1 cellular context compared by ENCODE assay signal in genomic region chr17:74868251-74868907, GRCh38.
TF ChIP-seq lines count a peak whose summit lies in the region.

No MANE protein-coding gene starts in this region.

TF ChIP-seq in K562, 482 proteins besides CTCF, POLR2A, EP300 and RAD21 (continued from another document and continues in another):
- TF ChIP-seq, protein P1, sequence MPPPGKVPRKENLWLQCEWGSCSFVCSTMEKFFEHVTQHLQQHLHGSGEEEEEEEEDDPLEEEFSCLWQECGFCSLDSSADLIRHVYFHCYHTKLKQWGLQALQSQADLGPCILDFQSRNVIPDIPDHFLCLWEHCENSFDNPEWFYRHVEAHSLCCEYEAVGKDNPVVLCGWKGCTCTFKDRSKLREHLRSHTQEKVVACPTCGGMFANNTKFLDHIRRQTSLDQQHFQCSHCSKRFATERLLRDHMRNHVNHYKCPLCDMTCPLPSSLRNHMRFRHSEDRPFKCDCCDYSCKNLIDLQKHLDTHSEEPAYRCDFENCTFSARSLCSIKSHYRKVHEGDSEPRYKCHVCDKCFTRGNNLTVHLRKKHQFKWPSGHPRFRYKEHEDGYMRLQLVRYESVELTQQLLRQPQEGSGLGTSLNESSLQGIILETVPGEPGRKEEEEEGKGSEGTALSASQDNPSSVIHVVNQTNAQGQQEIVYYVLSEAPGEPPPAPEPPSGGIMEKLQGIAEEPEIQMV (tag; conservative IDR thresholded peaks at IDR 0.05; ENCODE audit: low read depth), result no peak
- TF ChIP-seq CTBP1 (IDR thresholded peaks at IDR 0.05; ENCODE audit: borderline replicate concordance) (peak; percentile 93), HDGF (IDR thresholded peaks at IDR 0.05) (0 out of 2 replicates have a peak, but pooled peaks have one; percentile 90), MTA2 (IDR thresholded peaks at IDR 0.05; ENCODE audit: low read depth) (peak; percentile 38), RAD51 (IDR thresholded peaks at IDR 0.05; ENCODE audit: borderline replicate concordance, low read depth) (0 out of 2 replicates have a peak, but pooled peaks have one; percentile 7), SUPT5H (IDR thresholded peaks at IDR 0.05) (peak; percentile 46), NCOA1 (IDR thresholded peaks at IDR 0.05; ENCODE audit: low read depth) (peak; percentile 78), HDAC1 (IDR thresholded peaks at IDR 0.05) (peak in 1 of 2 experiments; percentile 90; a peak in 2 of 4 replicates), NUFIP1 (IDR thresholded peaks at IDR 0.05; ENCODE audit: partially characterized antibody) (no peak), SPI1 (IDR thresholded peaks at IDR 0.05; ENCODE audit: borderline replicate concordance, low read depth, low read length) (peak; percentile 27; the same call in 1 of the 2 replicates), NRF1 (conservative IDR thresholded peaks at IDR 0.05 in 1 of 2, IDR thresholded peaks at IDR 0.05 in 1 of 2) (peak; percentile 26 to 46; a peak in 2 of 4 replicates), NR3C1 (CRISPR knock-in tag; IDR thresholded peaks at IDR 0.05) (no peak), CBFA2T2 (conservative IDR thresholded peaks at IDR 0.05) (peak; percentile 49; the same call in 1 of the 2 replicates), ARHGAP35 (IDR thresholded peaks at IDR 0.05; ENCODE audit: partially characterized antibody) (peak; percentile 53), SAP30 (IDR thresholded peaks at IDR 0.05; ENCODE audit: borderline replicate concordance, insufficient read depth, low read depth, low read length, poor library complexity, severe bottlenecking) (no peak), TAF7 (tag; IDR thresholded peaks at IDR 0.05) (no peak), MED1 (CRISPR knock-in tag; IDR thresholded peaks at IDR 0.05; ENCODE audit: borderline replicate concordance) (no peak), SIRT6 (IDR thresholded peaks at IDR 0.05; ENCODE audit: low read depth, low read length) (no peak), GABPB1 (CRISPR knock-in tag; IDR thresholded peaks at IDR 0.05) (no peak), ZEB2 (IDR thresholded peaks at IDR 0.05) (peak; percentile 95), SMC3 (conservative IDR thresholded peaks at IDR 0.05; ENCODE audit: insufficient read depth, low read depth, low read length) (no peak), ZBTB7A (IDR thresholded peaks at IDR 0.05; ENCODE audit: borderline replicate concordance, control insufficient read depth, low read depth, low read length) (peak; percentile 16; the same call in 1 of the 2 replicates), SMARCB1 (IDR thresholded peaks at IDR 0.05; ENCODE audit: insufficient read length, low read depth) (no peak), HDAC2 (IDR thresholded peaks at IDR 0.05) (peak; percentile 91), MYC (IDR thresholded peaks at IDR 0.05; ENCODE audit: low read depth, low read length) (peak; percentile 62; the same call in 1 of the 2 replicates), MYC (CRISPR knock-in tag; IDR thresholded peaks at IDR 0.05; ENCODE audit: borderline replicate concordance, low read depth) (no peak), CBFA2T3 (IDR thresholded peaks at IDR 0.05) (peak; percentile 85), ZNF766 (CRISPR knock-in tag; conservative IDR thresholded peaks at IDR 0.05) (peak; percentile 81), FOXA1 (IDR thresholded peaks at IDR 0.05; ENCODE audit: borderline replicate concordance) (no peak), NR4A1 (CRISPR knock-in tag; IDR thresholded peaks at IDR 0.05) (no peak), NR4A1 (tag; IDR thresholded peaks at IDR 0.05) (0 out of 2 replicates have a peak, but pooled peaks have one; percentile 38), PCBP2 (IDR thresholded peaks at IDR 0.05; ENCODE audit: low read depth, low read length, poor library complexity, severe bottlenecking) (no peak), MCM3 (IDR thresholded peaks at IDR 0.05) (no peak), HEY1 (CRISPR knock-in tag; IDR thresholded peaks at IDR 0.05; ENCODE audit: borderline replicate concordance) (no peak), BCOR (IDR thresholded peaks at IDR 0.05) (peak; percentile 60), NEUROD1 (IDR thresholded peaks at IDR 0.05; ENCODE audit: borderline replicate concordance, low read depth, low read length, partially characterized antibody) (peak; percentile 48), MEIS2 (IDR thresholded peaks at IDR 0.05; ENCODE audit: partially characterized antibody) (peak; percentile 73), ZC3H4 (CRISPR knock-in tag; IDR thresholded peaks at IDR 0.05; ENCODE audit: borderline replicate concordance) (no peak), ZNF444 (CRISPR knock-in tag; IDR thresholded peaks at IDR 0.05) (peak; percentile 35; the same call in 1 of the 2 replicates), SMARCA5 (IDR thresholded peaks at IDR 0.05) (no peak), BHLHE40 (IDR thresholded peaks at IDR 0.05; ENCODE audit: low read length) (no peak), TSC22D4 (tag; IDR thresholded peaks at IDR 0.05) (no peak), DIDO1 (tag; IDR thresholded peaks at IDR 0.05; ENCODE audit: low read depth) (no peak), ZNF12 (CRISPR knock-in tag; IDR thresholded peaks at IDR 0.05) (0 out of 2 replicates have a peak, but pooled peaks have one; percentile 3), HNRNPH1 (optimal IDR thresholded peaks at IDR 0.05; ENCODE audit: low read depth, low read length) (no peak), POLR2AphosphoS5 (IDR thresholded peaks at IDR 0.05; ENCODE audit: control insufficient read depth, insufficient read depth, low read depth, low read length) (peak; percentile 38; the same call in 1 of the 2 replicates), TCF7L2 (IDR thresholded peaks at IDR 0.05; ENCODE audit: low read depth, low read length) (no peak), RNF2 (IDR thresholded peaks at IDR 0.05) (peak; percentile 77; the same call in 1 of the 2 replicates), ZNF224 (CRISPR knock-in tag; IDR thresholded peaks at IDR 0.05) (no peak), EHMT2 (IDR thresholded peaks at IDR 0.05) (peak; percentile 72; the same call in 1 of the 2 replicates), E2F8 (IDR thresholded peaks at IDR 0.05; ENCODE audit: low read depth, partially characterized antibody) (peak; percentile 44), KDM1A (IDR thresholded peaks at IDR 0.05) (peak; percentile 87 to 89), RFX1 (IDR thresholded peaks at IDR 0.05) (no peak), KDM5B (IDR thresholded peaks at IDR 0.05; ENCODE audit: insufficient replicate concordance, low read depth, low read length) (no peak), CBFB (CRISPR knock-in tag; IDR thresholded peaks at IDR 0.05) (no peak), CBX3 (IDR thresholded peaks at IDR 0.05; ENCODE audit: borderline replicate concordance in 1 of 2, low read length in 2 of 2) (peak in 1 of 2 experiments; percentile 30; a peak in 1 of 3 replicates), POLR2G (IDR thresholded peaks at IDR 0.05; ENCODE audit: low read depth, low read length) (no peak)
- TF ChIP-seq, protein P2, sequence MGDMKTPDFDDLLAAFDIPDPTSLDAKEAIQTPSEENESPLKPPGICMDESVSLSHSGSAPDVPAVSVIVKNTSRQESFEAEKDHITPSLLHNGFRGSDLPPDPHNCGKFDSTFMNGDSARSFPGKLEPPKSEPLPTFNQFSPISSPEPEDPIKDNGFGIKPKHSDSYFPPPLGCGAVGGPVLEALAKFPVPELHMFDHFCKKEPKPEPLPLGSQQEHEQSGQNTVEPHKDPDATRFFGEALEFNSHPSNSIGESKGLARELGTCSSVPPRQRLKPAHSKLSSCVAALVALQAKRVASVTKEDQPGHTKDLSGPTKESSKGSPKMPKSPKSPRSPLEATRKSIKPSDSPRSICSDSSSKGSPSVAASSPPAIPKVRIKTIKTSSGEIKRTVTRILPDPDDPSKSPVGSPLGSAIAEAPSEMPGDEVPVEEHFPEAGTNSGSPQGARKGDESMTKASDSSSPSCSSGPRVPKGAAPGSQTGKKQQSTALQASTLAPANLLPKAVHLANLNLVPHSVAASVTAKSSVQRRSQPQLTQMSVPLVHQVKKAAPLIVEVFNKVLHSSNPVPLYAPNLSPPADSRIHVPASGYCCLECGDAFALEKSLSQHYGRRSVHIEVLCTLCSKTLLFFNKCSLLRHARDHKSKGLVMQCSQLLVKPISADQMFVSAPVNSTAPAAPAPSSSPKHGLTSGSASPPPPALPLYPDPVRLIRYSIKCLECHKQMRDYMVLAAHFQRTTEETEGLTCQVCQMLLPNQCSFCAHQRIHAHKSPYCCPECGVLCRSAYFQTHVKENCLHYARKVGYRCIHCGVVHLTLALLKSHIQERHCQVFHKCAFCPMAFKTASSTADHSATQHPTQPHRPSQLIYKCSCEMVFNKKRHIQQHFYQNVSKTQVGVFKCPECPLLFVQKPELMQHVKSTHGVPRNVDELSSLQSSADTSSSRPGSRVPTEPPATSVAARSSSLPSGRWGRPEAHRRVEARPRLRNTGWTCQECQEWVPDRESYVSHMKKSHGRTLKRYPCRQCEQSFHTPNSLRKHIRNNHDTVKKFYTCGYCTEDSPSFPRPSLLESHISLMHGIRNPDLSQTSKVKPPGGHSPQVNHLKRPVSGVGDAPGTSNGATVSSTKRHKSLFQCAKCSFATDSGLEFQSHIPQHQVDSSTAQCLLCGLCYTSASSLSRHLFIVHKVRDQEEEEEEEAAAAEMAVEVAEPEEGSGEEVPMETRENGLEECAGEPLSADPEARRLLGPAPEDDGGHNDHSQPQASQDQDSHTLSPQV (IDR thresholded peaks at IDR 0.05), result peak; percentile 84
- TF ChIP-seq, protein P3, sequence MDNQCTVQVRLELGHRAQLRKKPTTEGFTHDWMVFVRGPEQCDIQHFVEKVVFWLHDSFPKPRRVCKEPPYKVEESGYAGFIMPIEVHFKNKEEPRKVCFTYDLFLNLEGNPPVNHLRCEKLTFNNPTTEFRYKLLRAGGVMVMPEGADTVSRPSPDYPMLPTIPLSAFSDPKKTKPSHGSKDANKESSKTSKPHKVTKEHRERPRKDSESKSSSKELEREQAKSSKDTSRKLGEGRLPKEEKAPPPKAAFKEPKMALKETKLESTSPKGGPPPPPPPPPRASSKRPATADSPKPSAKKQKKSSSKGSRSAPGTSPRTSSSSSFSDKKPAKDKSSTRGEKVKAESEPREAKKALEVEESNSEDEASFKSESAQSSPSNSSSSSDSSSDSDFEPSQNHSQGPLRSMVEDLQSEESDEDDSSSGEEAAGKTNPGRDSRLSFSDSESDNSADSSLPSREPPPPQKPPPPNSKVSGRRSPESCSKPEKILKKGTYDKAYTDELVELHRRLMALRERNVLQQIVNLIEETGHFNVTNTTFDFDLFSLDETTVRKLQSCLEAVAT (IDR thresholded peaks at IDR 0.05), result peak in 1 of 2 experiments; percentile 77; a peak in 2 of 4 replicates
- TF ChIP-seq, protein P4, sequence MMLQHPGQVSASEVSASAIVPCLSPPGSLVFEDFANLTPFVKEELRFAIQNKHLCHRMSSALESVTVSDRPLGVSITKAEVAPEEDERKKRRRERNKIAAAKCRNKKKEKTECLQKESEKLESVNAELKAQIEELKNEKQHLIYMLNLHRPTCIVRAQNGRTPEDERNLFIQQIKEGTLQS (IDR thresholded peaks at IDR 0.05), result peak; percentile 95
- TF ChIP-seq, protein P4 (CRISPR knock-in tag; conservative IDR thresholded peaks at IDR 0.05), result peak; percentile 60; the same call in 1 of the 2 replicates
